In genomic region chr2:75561566-75562512, GRCh38 we compare ENCODE assay signal across 9 cellular contexts. TPM values are rescaled to one million over a fixed set of nuclear protein-coding genes. Genes with fewer than 3 reads are reported as not detected.
A peak's percentile ranks its signal among the peaks of the same experiment; 100 is the strongest.
DNase-seq lines count a peak whose midpoint lies in the region; ATAC-seq and FAIRE-seq lines count a peak whose summit lies in the region.
"Had no signal": no experiment of that assay in that cellular context is flagged by ENCODE, and none has a peak within 500 bp of the region (broad histone marks: within the 10 kb centered on the region; RNA-seq: fewer than 3 reads in every experiment).

No MANE protein-coding gene starts in this region.

- 67 to 68% (median 68%) methylated on average over 11 of the region's 11 CpGs for WGBS in small intestine, 3 donors

- H3K27me3 ChIP-seq in small intestine (ENCODE audit: control insufficient read depth in 2 of 2, insufficient read depth in 2 of 2, low read length in 2 of 2): peaks cover 0 to 3% of the 10 kb centered on the region in 2 donors

- no peak for FAIRE-seq in small intestine (lab: Jason Lieb, UNC)

- H3K36me3 ChIP-seq in ES-I3 (ENCODE audit: insufficient read depth, low read length) (no peaks in the 10 kb centered on the region), small intestine (ENCODE audit: control insufficient read depth in 2 of 2, insufficient read depth in 2 of 2, low read length in 2 of 2) (no peaks in the 10 kb centered on the region)

- peak overlapping the region; percentile 86 for H3K4me3 Mint-ChIP-seq in activated naive CD8-positive, alpha-beta T cell treated with anti-CD3 and anti-CD28 coated beads, Interleukin-2, amount 10 ng/mL, durations not matched to agents 7 days and 5 days

- H3K4me3 ChIP-seq in small intestine (ENCODE audit: low read depth in 1 of 2, low read length in 2 of 2): no peak overlapping the region

- H3K4me1 ChIP-seq in ES-I3 (ENCODE audit: insufficient read depth, low read length) (peaks cover 5% of the 10 kb centered on the region; the same call in 1 of the 2 replicates), small intestine (ENCODE audit: control insufficient read depth in 2 of 2, insufficient read depth in 1 of 2, low read depth in 1 of 2, low read length in 1 of 2) (no peaks in the 10 kb centered on the region)

- peak overlapping the region in 1 of 2 donors; percentile 6 for H3K27ac ChIP-seq in small intestine (ENCODE audit: low read depth in 1 of 2, low read length in 1 of 2)

- DNase-seq in A172 (ENCODE audit: low spot score) (peak; percentile 37), left kidney (ENCODE audit: low read depth, low spot score) (peak; percentile 11), small intestine (no peak), epidermal melanocyte (ENCODE audit: insufficient read length, low spot score) (no peak)
- DNase-seq in activated naive CD8-positive, alpha-beta T cell treated with anti-CD3 and anti-CD28 coated beads, Interleukin-2, amount 10 ng/mL, durations not matched to agents 7 days and 5 days: no peak
- DNase-seq: NCI-H1930 had no signal

- POLR2A ChIA-PET in activated naive CD8-positive, alpha-beta T cell treated with anti-CD3 and anti-CD28 coated beads, Interleukin-2, amount 10 ng/mL, durations not matched to agents 7 days and 5 days (lab: Charles Lee): interaction anchor here (0.7 kb wide), 1 partner anchor 46 kb away, joined by 5 read pairs; no protein-coding TSS in a partner anchor

- peaks cover 24% of the 10 kb centered on the region for H3K4me1 Mint-ChIP-seq in activated naive CD8-positive, alpha-beta T cell treated with anti-CD3 and anti-CD28 coated beads, Interleukin-2, amount 10 ng/mL, durations not matched to agents 7 days and 5 days

- H3K27me3 Mint-ChIP-seq in activated naive CD8-positive, alpha-beta T cell treated with anti-CD3 and anti-CD28 coated beads, Interleukin-2, amount 10 ng/mL, durations not matched to agents 7 days and 5 days: peaks cover 48% of the 10 kb centered on the region

- no peak overlapping the region for H3K27ac Mint-ChIP-seq in activated naive CD8-positive, alpha-beta T cell treated with anti-CD3 and anti-CD28 coated beads, Interleukin-2, amount 10 ng/mL, durations not matched to agents 7 days and 5 days

- H3K9me3 ChIP-seq in ES-I3 (ENCODE audit: control insufficient read depth, insufficient read depth, low read length) (no peaks in the 10 kb centered on the region), small intestine (ENCODE audit: control insufficient read depth, low read depth) (no peaks in the 10 kb centered on the region)

- peak overlapping the region; percentile 81; the same call in 1 of the 2 replicates for H3K9ac ChIP-seq in ES-I3 (ENCODE audit: low read depth, low read length)

- no peaks in the 10 kb centered on the region for H3K36me3 Mint-ChIP-seq in activated naive CD8-positive, alpha-beta T cell treated with anti-CD3 and anti-CD28 coated beads, Interleukin-2, amount 10 ng/mL, durations not matched to agents 7 days and 5 days

- no peak for ATAC-seq in activated naive CD8-positive, alpha-beta T cell treated with anti-CD3 and anti-CD28 coated beads, Interleukin-2, amount 10 ng/mL, durations not matched to agents 7 days and 5 days (ENCODE audit: low read depth)
- ATAC-seq in GM21576 (IDR thresholded peaks at IDR 0.05; ENCODE audit: unreplicated experiment) (no peak), GM21528 (IDR thresholded peaks at IDR 0.05; ENCODE audit: low FRiP score, unreplicated experiment) (no peak)

- no peaks in the 10 kb centered on the region for H3K9me3 Mint-ChIP-seq in activated naive CD8-positive, alpha-beta T cell treated with anti-CD3 and anti-CD28 coated beads, Interleukin-2, amount 10 ng/mL, durations not matched to agents 7 days and 5 days

RNA-seq across cellular contexts. Expression of gene EVA1A, which starts 1.1 kb away (rescaled TPM):
- total RNA-seq in A172 (2014; rRNA removed; shearing (Covaris generic)): 24.6 and 38.3 TPM in 2 replicates
- not detected for total RNA-seq in activated naive CD8-positive, alpha-beta T cell treated with anti-CD3 and anti-CD28 coated beads, Interleukin-2, amount 10 ng/mL, durations not matched to agents 7 days and 5 days
- polyA plus RNA-seq in small intestine: 1 to 10 TPM in 2 of 3 donors, under 1 TPM in 1; 0.45 to 8.8 (median 1.1) TPM

Comparison
In these comparisons a context has a peak if more than half of its experiments do, and no peak if none do; other contexts are left out.
1. DNase-seq: peak in A172 (single experiment) and left kidney (single experiment); none in activated naive CD8-positive, alpha-beta T cell treated with anti-CD3 and anti-CD28 coated beads, Interleukin-2, amount 10 ng/mL, durations not matched to agents 7 days and 5 days (single experiment), small intestine (single experiment) and epidermal melanocyte (single experiment).
2. RNA of gene EVA1A, which starts 1.1 kb away (total RNA-seq): 24.6 to 38.3 TPM in A172; not detected in activated naive CD8-positive, alpha-beta T cell treated with anti-CD3 and anti-CD28 coated beads, Interleukin-2, amount 10 ng/mL, durations not matched to agents 7 days and 5 days; every median in the first group is over 10 times any median in the second.